Comparison of ENCODE assay signal across 1 cellular context in the genomic region with DNA sequence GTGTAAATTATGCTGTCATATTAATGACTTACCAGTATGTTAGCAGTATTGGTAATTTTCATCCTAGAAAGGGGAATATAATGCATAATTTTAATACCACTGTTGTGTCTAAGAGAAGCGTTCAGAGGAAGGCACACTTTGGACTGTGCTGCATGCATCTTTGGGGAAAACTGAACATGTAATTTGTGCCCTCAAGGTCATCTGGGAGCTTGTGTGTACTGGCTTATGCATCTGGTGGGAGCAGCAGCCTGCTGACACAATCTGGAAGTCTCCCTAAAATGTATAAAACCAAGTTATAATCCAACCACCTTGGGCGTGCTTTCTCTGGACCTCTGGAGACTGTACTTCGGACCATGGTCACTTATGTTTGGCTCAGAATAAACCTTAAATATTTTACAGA.
TF ChIP-seq lines count a peak whose summit lies in the region.

No MANE protein-coding gene starts in this region.

TF ChIP-seq in HepG2, 621 proteins besides CTCF, POLR2A, EP300 and RAD21:
- TF ChIP-seq, protein P1, sequence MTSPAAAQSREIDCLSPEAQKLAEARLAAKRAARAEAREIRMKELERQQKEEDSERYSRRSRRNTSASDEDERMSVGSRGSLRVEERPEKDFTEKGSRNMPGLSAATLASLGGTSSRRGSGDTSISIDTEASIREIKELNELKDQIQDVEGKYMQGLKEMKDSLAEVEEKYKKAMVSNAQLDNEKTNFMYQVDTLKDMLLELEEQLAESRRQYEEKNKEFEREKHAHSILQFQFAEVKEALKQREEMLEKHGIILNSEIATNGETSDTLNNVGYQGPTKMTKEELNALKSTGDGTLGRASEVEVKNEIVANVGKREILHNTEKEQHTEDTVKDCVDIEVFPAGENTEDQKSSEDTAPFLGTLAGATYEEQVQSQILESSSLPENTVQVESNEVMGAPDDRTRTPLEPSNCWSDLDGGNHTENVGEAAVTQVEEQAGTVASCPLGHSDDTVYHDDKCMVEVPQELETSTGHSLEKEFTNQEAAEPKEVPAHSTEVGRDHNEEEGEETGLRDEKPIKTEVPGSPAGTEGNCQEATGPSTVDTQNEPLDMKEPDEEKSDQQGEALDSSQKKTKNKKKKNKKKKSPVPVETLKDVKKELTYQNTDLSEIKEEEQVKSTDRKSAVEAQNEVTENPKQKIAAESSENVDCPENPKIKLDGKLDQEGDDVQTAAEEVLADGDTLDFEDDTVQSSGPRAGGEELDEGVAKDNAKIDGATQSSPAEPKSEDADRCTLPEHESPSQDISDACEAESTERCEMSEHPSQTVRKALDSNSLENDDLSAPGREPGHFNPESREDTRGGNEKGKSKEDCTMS (CRISPR knock-in tag; conservative IDR thresholded peaks at IDR 0.05), result no peak
- TF ChIP-seq, protein P2, sequence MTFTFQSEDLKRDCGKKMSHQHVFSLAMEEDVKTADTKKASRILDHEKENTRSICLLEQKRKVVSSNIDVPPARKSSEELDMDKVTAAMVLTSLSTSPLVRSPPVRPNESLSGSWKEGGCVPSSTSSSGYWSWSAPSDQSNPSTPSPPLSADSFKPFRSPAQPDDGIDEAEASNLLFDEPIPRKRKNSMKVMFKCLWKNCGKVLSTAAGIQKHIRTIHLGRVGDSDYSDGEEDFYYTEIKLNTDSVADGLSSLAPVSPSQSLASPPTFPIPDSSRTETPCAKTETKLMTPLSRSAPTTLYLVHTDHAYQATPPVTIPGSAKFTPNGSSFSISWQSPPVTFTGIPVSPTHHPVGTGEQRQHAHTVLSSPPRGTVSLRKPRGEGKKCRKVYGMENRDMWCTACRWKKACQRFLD (CRISPR knock-in tag; IDR thresholded peaks at IDR 0.05; ENCODE audit: borderline replicate concordance), result no peak
- no peak for TF ChIP-seq MAFK (conservative IDR thresholded peaks at IDR 0.05 in 1 of 2, IDR thresholded peaks at IDR 0.05 in 1 of 2; ENCODE audit: low read length in 2 of 2)
- TF ChIP-seq ZNF839 (CRISPR knock-in tag; IDR thresholded peaks at IDR 0.05; ENCODE audit: borderline replicate concordance), result no peak
- no peak for TF ChIP-seq ZNF615 (CRISPR knock-in tag; IDR thresholded peaks at IDR 0.05; ENCODE audit: borderline replicate concordance)
- TF ChIP-seq SIX1 (CRISPR knock-in tag; IDR thresholded peaks at IDR 0.05; ENCODE audit: borderline replicate concordance), result no peak
- no peak for TF ChIP-seq ZNF451 (CRISPR knock-in tag; IDR thresholded peaks at IDR 0.05)
- TF ChIP-seq ZSCAN9 (CRISPR knock-in tag; IDR thresholded peaks at IDR 0.05; ENCODE audit: borderline replicate concordance), result no peak
- no peak for TF ChIP-seq ZNF34 (CRISPR knock-in tag; IDR thresholded peaks at IDR 0.05; ENCODE audit: borderline replicate concordance)
- TF ChIP-seq E2F1 (CRISPR knock-in tag; IDR thresholded peaks at IDR 0.05), result no peak
- TF ChIP-seq SP5 (CRISPR knock-in tag; IDR thresholded peaks at IDR 0.05; ENCODE audit: borderline replicate concordance, low read depth), result no peak
- TF ChIP-seq ZNF678 (CRISPR knock-in tag; IDR thresholded peaks at IDR 0.05), result no peak
- no peak for TF ChIP-seq ZNF776 (CRISPR knock-in tag; IDR thresholded peaks at IDR 0.05)
